16 cellular contexts compared by ENCODE assay signal in genomic region chr9:79691496-79691895, GRCh38.
DNase-seq lines count a peak whose midpoint lies in the region; ATAC-seq and TF ChIP-seq lines count a peak whose summit lies in the region.
"Had no signal": no experiment of that assay in that cellular context is flagged by ENCODE, and none has a peak within 500 bp of the region (broad histone marks: within the 10 kb centered on the region; RNA-seq: fewer than 3 reads in every experiment).

No MANE protein-coding gene starts in this region.

- H3K27me3 Mint-ChIP-seq in GM23338 (ENCODE audit: insufficient read depth, low read depth, poor library complexity), result peaks cover 6% of the 10 kb centered on the region
- no peaks in the 10 kb centered on the region for H3K27me3 Mint-ChIP-seq in WTC11 (ENCODE audit: low read depth)
- H3K27me3 Mint-ChIP-seq in stimulated activated naive B cell treated with anti-CD40 and anti-IgM and Interleukin-4, amounts not matched to agents 10 μg/mL and 1 μg/mL and 100 μg/mL, for 72 hours, result no peaks in the 10 kb centered on the region

- TF ChIP-seq CTCF in GM23338 (conservative IDR thresholded peaks at IDR 0.05; ENCODE audit: low read depth in 2 of 2), result no peak
- no peak for TF ChIP-seq CTCF in WTC11 (IDR thresholded peaks at IDR 0.05)

- H3K79me2 ChIP-seq in GM23338 (replicated peaks; ENCODE audit: insufficient read depth), result peaks cover 11% of the 10 kb centered on the region

- H3K27ac Mint-ChIP-seq in GM23338, result no peak overlapping the region; the same call in 1 of the 2 replicates
- H3K27ac Mint-ChIP-seq in WTC11, result 0 out of 2 replicates have a peak overlapping the region, but pooled peaks have one; percentile 13
- peak overlapping the region; percentile 26 for H3K27ac Mint-ChIP-seq in stimulated activated naive B cell treated with anti-CD40 and anti-IgM and Interleukin-4, amounts not matched to agents 10 μg/mL and 1 μg/mL and 100 μg/mL, for 72 hours

- peaks cover 52% of the 10 kb centered on the region for H3K4me1 ChIP-seq in GM23338 (ENCODE audit: insufficient read depth)
- H3K4me1 ChIP-seq: A549, Caco-2 had no signal

- no peaks in the 10 kb centered on the region; the same call in none of the 2 replicates for H4K20me1 ChIP-seq in GM23338 (replicated peaks; ENCODE audit: insufficient read depth)

- H3K27ac ChIP-seq in GM23338 (ENCODE audit: low read depth), result no peak overlapping the region
- H3K27ac ChIP-seq: A549, GM23248, HL-60 had no signal

- no peak overlapping the region for H2AFZ ChIP-seq in GM23338
- H2AFZ ChIP-seq: GM23248 had no signal

- H3K36me3 ChIP-seq in GM23338 (ENCODE audit: insufficient read depth), result no peaks in the 10 kb centered on the region

- H3K9me2 ChIP-seq in GM23338 (ENCODE audit: insufficient read depth), result no peaks in the 10 kb centered on the region; the same call in 1 of the 2 replicates

- CTCF ChIA-PET in WTC11 (lab: Charles Lee), result interaction anchor here (0.6 kb wide), 1 partner anchor 939 kb away, joined by 3 read pairs; no protein-coding TSS in a partner anchor

- H3F3A ChIP-seq in GM23338 (replicated peaks; ENCODE audit: low read depth), result no peaks in the 10 kb centered on the region

- H3K27me3 ChIP-seq in GM23338 (ENCODE audit: insufficient read depth), result no peaks in the 10 kb centered on the region
- H3K27me3 ChIP-seq: BE2C had no signal

- H3K4me3 ChIP-seq in GM23338, result no peak overlapping the region
- H3K4me3 ChIP-seq: A549, GM23248 had no signal

- H3K4me1 Mint-ChIP-seq in GM23338 (peaks cover 59% of the 10 kb centered on the region), WTC11 (peaks cover 61% of the 10 kb centered on the region)
- peaks cover 25 to 54% of the 10 kb centered on the region in 2 donors for H3K4me1 Mint-ChIP-seq in stimulated activated naive B cell treated with anti-CD40 and anti-IgM and Interleukin-4, amounts not matched to agents 10 μg/mL and 1 μg/mL and 100 μg/mL, for 72 hours

- H3K36me3 Mint-ChIP-seq in GM23338 (ENCODE audit: low read depth) (peaks cover 7% of the 10 kb centered on the region; the same call in 2 of the 3 replicates), WTC11 (peaks cover 3% of the 10 kb centered on the region; the same call in 1 of the 2 replicates)
- H3K36me3 Mint-ChIP-seq in stimulated activated naive B cell treated with anti-CD40 and anti-IgM and Interleukin-4, amounts not matched to agents 10 μg/mL and 1 μg/mL and 100 μg/mL, for 72 hours, result peaks cover 35 to 63% of the 10 kb centered on the region in 2 donors

- H3K4me3 Mint-ChIP-seq in GM23338 (no peak overlapping the region), WTC11 (no peak overlapping the region)
- H3K4me3 Mint-ChIP-seq in stimulated activated naive B cell treated with anti-CD40 and anti-IgM and Interleukin-4, amounts not matched to agents 10 μg/mL and 1 μg/mL and 100 μg/mL, for 72 hours, result no peak overlapping the region

- ATAC-seq in GM23338, result no peak
- ATAC-seq in WTC11, result no peak
- ATAC-seq in stimulated activated naive B cell treated with anti-CD40 and anti-IgM and Interleukin-4, amounts not matched to agents 10 μg/mL and 1 μg/mL and 100 μg/mL, for 72 hours (replicated peaks), result no peak
- ATAC-seq in HG02798 (IDR thresholded peaks at IDR 0.05; ENCODE audit: poor library complexity, unreplicated experiment), result no peak
- no peak for ATAC-seq in GM21576 (IDR thresholded peaks at IDR 0.05; ENCODE audit: unreplicated experiment)
- ATAC-seq in GM21381 (IDR thresholded peaks at IDR 0.05; ENCODE audit: unreplicated experiment), result no peak
- ATAC-seq: A549 had no signal

- 0 out of 2 replicates have a peak overlapping the region, but pooled peaks have one; percentile 25 for H3K4me2 ChIP-seq in GM23338
- H3K4me2 ChIP-seq: A549 had no signal

- no peaks in the 10 kb centered on the region for H3K9me3 Mint-ChIP-seq in GM23338
- H3K9me3 Mint-ChIP-seq in WTC11, result no peaks in the 10 kb centered on the region
- H3K9me3 Mint-ChIP-seq in stimulated activated naive B cell treated with anti-CD40 and anti-IgM and Interleukin-4, amounts not matched to agents 10 μg/mL and 1 μg/mL and 100 μg/mL, for 72 hours, result peaks cover 0 to 1% of the 10 kb centered on the region in 2 donors
- H3K9me3 Mint-ChIP-seq: CD8-positive, alpha-beta memory T cell had no signal

- POLR2A ChIA-PET in WTC11 (lab: Charles Lee), result no interaction called here

- DNase-seq in GM23338 (ENCODE audit: low spot score), result no peak
- DNase-seq in WTC11 (ENCODE audit: low spot score), result no peak
- DNase-seq in cerebellum (ENCODE audit: low spot score), result peak; percentile 70
- DNase-seq in stimulated activated naive B cell treated with anti-CD40 and anti-IgM and Interleukin-4, amounts not matched to agents 10 μg/mL and 1 μg/mL and 100 μg/mL, for 72 hours, result no peak
- DNase-seq: BE2C; Caco-2; CD8-positive, alpha-beta memory T cell; DND-41; GF-D8; GM23248; HCEC 1CT had no signal

TF ChIP-seq in GM23338, 12 proteins besides CTCF, POLR2A, EP300 and RAD21:
- TF ChIP-seq REST (IDR thresholded peaks at IDR 0.05; ENCODE audit: unreplicated experiment) (no peak), NANOG (IDR thresholded peaks at IDR 0.05; ENCODE audit: borderline replicate concordance) (no peak), STAT1 (IDR thresholded peaks at IDR 0.05; ENCODE audit: unreplicated experiment) (no peak)

TF ChIP-seq in WTC11, 78 proteins besides CTCF, POLR2A, EP300 and RAD21 (continues in another document):
- TF ChIP-seq USF1 (CRISPR knock-in tag; IDR thresholded peaks at IDR 0.05) (no peak), TCF7 (CRISPR knock-in tag; IDR thresholded peaks at IDR 0.05; ENCODE audit: low read depth) (no peak), TEAD4 (CRISPR knock-in tag; IDR thresholded peaks at IDR 0.05) (no peak), ZNF671 (CRISPR knock-in tag; IDR thresholded peaks at IDR 0.05) (no peak), SMAD3 (CRISPR knock-in tag; IDR thresholded peaks at IDR 0.05; ENCODE audit: borderline replicate concordance) (no peak), MXD4 (CRISPR knock-in tag; IDR thresholded peaks at IDR 0.05; ENCODE audit: borderline replicate concordance) (no peak), ZNF532 (CRISPR knock-in tag; IDR thresholded peaks at IDR 0.05; ENCODE audit: borderline replicate concordance) (no peak), ZNF138 (CRISPR knock-in tag; conservative IDR thresholded peaks at IDR 0.05) (no peak), ATF3 (CRISPR knock-in tag; conservative IDR thresholded peaks at IDR 0.05) (no peak), OVOL2 (CRISPR knock-in tag; IDR thresholded peaks at IDR 0.05; ENCODE audit: borderline replicate concordance) (no peak), ZNF512 (CRISPR knock-in tag; IDR thresholded peaks at IDR 0.05; ENCODE audit: borderline replicate concordance) (no peak), GTF2I (CRISPR knock-in tag; conservative IDR thresholded peaks at IDR 0.05) (no peak), ZNF396 (CRISPR knock-in tag; IDR thresholded peaks at IDR 0.05; ENCODE audit: borderline replicate concordance) (no peak), EMX1 (CRISPR knock-in tag; IDR thresholded peaks at IDR 0.05) (no peak)
